ENCODE assay signal across 17 cellular contexts in the genomic region with DNA sequence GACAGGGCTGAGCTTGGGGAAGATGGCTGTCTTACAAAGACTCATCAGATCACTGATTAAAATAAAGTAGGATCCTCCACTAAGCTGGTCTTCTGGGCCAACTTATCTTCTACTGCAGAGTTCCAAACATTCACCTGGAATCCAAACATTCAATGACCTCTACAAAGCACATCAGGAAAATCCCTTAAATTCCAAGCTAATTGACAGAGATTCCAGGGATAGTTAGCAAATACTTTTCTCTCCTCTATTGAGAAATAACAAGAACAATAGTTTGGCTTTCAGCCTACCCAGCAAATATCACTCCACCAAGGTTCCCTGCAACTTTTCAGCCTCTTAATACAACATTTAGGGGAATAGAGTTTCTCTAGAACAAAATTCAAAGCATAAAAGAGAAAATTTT.
A peak's percentile ranks its signal among the peaks of the same experiment; 100 is the strongest.
DNase-seq lines count a peak whose midpoint lies in the region; ATAC-seq, FAIRE-seq and TF ChIP-seq lines count a peak whose summit lies in the region.
"Had no signal": no experiment of that assay in that cellular context is flagged by ENCODE, and none has a peak within 500 bp of the region (broad histone marks: within the 10 kb centered on the region; RNA-seq: fewer than 3 reads in every experiment).

No MANE protein-coding gene starts in this region.

- H3K14ac ChIP-seq in H1 (ENCODE audit: insufficient read length), result no peak overlapping the region

- CTCF ChIA-PET in H1 (lab: Charles Lee; ENCODE audit: partially characterized antibody), result interaction anchor here (1.1 kb wide), 1 partner anchor 32 kb away, joined by 3 read pairs; no protein-coding TSS in a partner anchor

- TF ChIP-seq EP300 in H1 (IDR thresholded peaks at IDR 0.05; ENCODE audit: borderline replicate concordance in 1 of 2, low read depth in 2 of 2, low read length in 2 of 2), result no peak
- TF ChIP-seq EP300 in esophagus muscularis mucosa (IDR thresholded peaks at IDR 0.05), result no peak

- no peaks in the 10 kb centered on the region for H3K27me3 ChIP-seq in GM23338 (ENCODE audit: insufficient read depth)
- H3K27me3 ChIP-seq in H1 (replicated peaks in 1 of 4; ENCODE audit: control insufficient read depth in 3 of 4, extremely low read depth in 1 of 4, insufficient read depth in 3 of 4, low read length in 3 of 4), result no peaks in the 10 kb centered on the region
- no peaks in the 10 kb centered on the region for H3K27me3 ChIP-seq in esophagus muscularis mucosa
- H3K27me3 ChIP-seq: cardiac muscle cell, neutrophil had no signal

- no peak for TF ChIP-seq RAD21 in H1 (IDR thresholded peaks at IDR 0.05 in 1 of 2, conservative IDR thresholded peaks at IDR 0.05 in 1 of 2; ENCODE audit: low read depth in 2 of 2, low read length in 2 of 2)

- H3K79me2 ChIP-seq in GM23338 (replicated peaks; ENCODE audit: insufficient read depth) (no peaks in the 10 kb centered on the region), H1 (ENCODE audit: control insufficient read depth in 1 of 2, insufficient read depth in 2 of 2, low read length in 2 of 2) (no peaks in the 10 kb centered on the region)

- DNase-seq in A172 (ENCODE audit: low spot score) (peak; percentile 49), GM23338 (ENCODE audit: low spot score) (peak; percentile 49), H1 (ENCODE audit: low read depth in 1 of 2, low spot score in 2 of 2) (no peak), kidney tubule cell (ENCODE audit: low spot score) (peak; percentile 7), NCI-H345 (lab: John Stamatoyannopoulos, UW) (no peak), esophagus muscularis mucosa (ENCODE audit: extremely low spot score) (no peak)
- DNase-seq in activated T-helper 1 cell treated with anti-CD3 and anti-CD28 coated beads, Interleukin-12 subunit alpha, Interleukin-12 subunit beta, Interleukin-2, Interleukin-4 antibody, amounts not matched to agents 30 ng/mL and 10 ng/mL and 1 ng/mL, durations not matched to agents 14 hours and 24 hours and 36 hours (ENCODE audit: low spot score), result no peak
- DNase-seq in naive thymus-derived CD8-positive, alpha-beta T cell, result no peak
- DNase-seq: activated CD4-positive, alpha-beta T cell treated with anti-CD3 and anti-CD28 coated beads, Interleukin-2, amount 10 ng/mL, durations not matched to agents 24 days and 14 days; activated CD8-positive, alpha-beta memory T cell treated with anti-CD3 and anti-CD28 coated beads, Interleukin-2, amount 50 U/mL, for 4 hours; activated gamma-delta T cell; mucosa of descending colon; NCI-H1417; NCI-H524 treated with DMSO at 0.1 percent for 48 hours had no signal

- H2AFZ ChIP-seq in GM23338, result no peak overlapping the region
- H2AFZ ChIP-seq in H1 (ENCODE audit: low read length), result no peak overlapping the region

- H2BK5ac ChIP-seq in H1 (ENCODE audit: low read depth, low read length), result no peak overlapping the region

- TF ChIP-seq CTCF in GM23338 (conservative IDR thresholded peaks at IDR 0.05; ENCODE audit: low read depth in 2 of 2), result no peak
- TF ChIP-seq CTCF in H1 (IDR thresholded peaks at IDR 0.05; ENCODE audit: control extremely low read depth in 1 of 3, insufficient read depth in 1 of 3, low read depth in 1 of 3, low read length in 3 of 3), result no peak
- TF ChIP-seq CTCF in esophagus muscularis mucosa (IDR thresholded peaks at IDR 0.05), result no peak

- H3K4me2 ChIP-seq in GM23338, result no peak overlapping the region
- H3K4me2 ChIP-seq in H1 (ENCODE audit: insufficient read depth in 1 of 2, low read depth in 2 of 2, low read length in 2 of 2), result no peak overlapping the region

- no peaks in the 10 kb centered on the region for H3K36me3 Mint-ChIP-seq in GM23338 (ENCODE audit: low read depth)
- no peaks in the 10 kb centered on the region for H3K36me3 Mint-ChIP-seq in activated T-helper 1 cell treated with anti-CD3 and anti-CD28 coated beads, Interleukin-12 subunit alpha, Interleukin-12 subunit beta, Interleukin-2, Interleukin-4 antibody, amounts not matched to agents 30 ng/mL and 10 ng/mL and 1 ng/mL, durations not matched to agents 14 hours and 24 hours and 36 hours (ENCODE audit: low read depth)
- H3K36me3 Mint-ChIP-seq in naive thymus-derived CD8-positive, alpha-beta T cell, result peaks cover 0 to 4% (median 0%) of the 10 kb centered on the region in 3 donors

- H3K18ac ChIP-seq in H1 (ENCODE audit: extremely low read depth, low read length), result no peak overlapping the region

- H4K91ac ChIP-seq in H1 (replicated peaks; ENCODE audit: insufficient read length, low read length), result no peak overlapping the region

- H2BK120ac ChIP-seq in H1 (replicated peaks; ENCODE audit: low read depth, low read length), result no peak overlapping the region

- no peaks in the 10 kb centered on the region for H3K27me3 Mint-ChIP-seq in GM23338 (ENCODE audit: insufficient read depth, low read depth, poor library complexity)
- H3K27me3 Mint-ChIP-seq in activated T-helper 1 cell treated with anti-CD3 and anti-CD28 coated beads, Interleukin-12 subunit alpha, Interleukin-12 subunit beta, Interleukin-2, Interleukin-4 antibody, amounts not matched to agents 30 ng/mL and 10 ng/mL and 1 ng/mL, durations not matched to agents 14 hours and 24 hours and 36 hours (ENCODE audit: insufficient read depth), result no peaks in the 10 kb centered on the region
- peaks cover 11 to 56% (median 28%) of the 10 kb centered on the region in 5 donors for H3K27me3 Mint-ChIP-seq in naive thymus-derived CD8-positive, alpha-beta T cell

- H3K9me3 Mint-ChIP-seq in GM23338, result peaks cover 6% of the 10 kb centered on the region; the same call in 2 of the 3 replicates
- H3K9me3 Mint-ChIP-seq in activated T-helper 1 cell treated with anti-CD3 and anti-CD28 coated beads, Interleukin-12 subunit alpha, Interleukin-12 subunit beta, Interleukin-2, Interleukin-4 antibody, amounts not matched to agents 30 ng/mL and 10 ng/mL and 1 ng/mL, durations not matched to agents 14 hours and 24 hours and 36 hours, result no peaks in the 10 kb centered on the region
- H3K9me3 Mint-ChIP-seq in naive thymus-derived CD8-positive, alpha-beta T cell, result peaks cover 0 to 6% (median 0%) of the 10 kb centered on the region in 9 donors
- H3K9me3 Mint-ChIP-seq: activated CD4-positive, alpha-beta T cell treated with anti-CD3 and anti-CD28 coated beads, Interleukin-2, amount 10 ng/mL, durations not matched to agents 24 days and 14 days had no signal

- H3K27ac ChIP-seq in GM23338 (ENCODE audit: low read depth), result no peak overlapping the region
- no peak overlapping the region for H3K27ac ChIP-seq in H1 (ENCODE audit: low read depth, low read length)
- peak overlapping the region in 1 of 4 donors; percentile 16 for H3K27ac ChIP-seq in esophagus muscularis mucosa (replicated peaks in 1 of 4)
- H3K27ac ChIP-seq: cardiac muscle cell, neutrophil had no signal

- H3F3A ChIP-seq in GM23338 (replicated peaks; ENCODE audit: low read depth), result no peaks in the 10 kb centered on the region

- H3K4me3 ChIP-seq in GM23338 (no peak overlapping the region), H1 (ENCODE audit: extremely low read depth in 1 of 4, insufficient read depth in 2 of 4, low read depth in 3 of 4, low read length in 4 of 4) (no peak overlapping the region), esophagus muscularis mucosa (no peak overlapping the region)
- H3K4me3 ChIP-seq: cardiac muscle cell, mucosa of descending colon had no signal

- peaks cover 24% of the 10 kb centered on the region for H3K9me2 ChIP-seq in GM23338 (ENCODE audit: insufficient read depth)

- H3K56ac ChIP-seq in H1 (replicated peaks; ENCODE audit: insufficient read length, low read depth, low read length), result no peak overlapping the region

- H3K23ac ChIP-seq in H1 (ENCODE audit: insufficient read length), result no peak overlapping the region

- H4K8ac ChIP-seq in H1 (ENCODE audit: extremely low read depth, insufficient read depth, low read length), result no peak overlapping the region

- no peaks in the 10 kb centered on the region for H4K20me1 ChIP-seq in GM23338 (replicated peaks; ENCODE audit: insufficient read depth)
- no peaks in the 10 kb centered on the region for H4K20me1 ChIP-seq in H1 (replicated peaks in 1 of 2; ENCODE audit: control insufficient read depth in 1 of 2, insufficient read depth in 2 of 2, low read length in 2 of 2)

- no peak overlapping the region for H3K4ac ChIP-seq in H1 (replicated peaks; ENCODE audit: insufficient read length, low read depth, low read length)

- H4K5ac ChIP-seq in H1 (ENCODE audit: insufficient read length, low read depth, low read length), result no peak overlapping the region

- H2BK12ac ChIP-seq in H1 (ENCODE audit: low read depth, low read length), result no peak overlapping the region

- H3K4me1 ChIP-seq in GM23338 (ENCODE audit: insufficient read depth) (peaks cover 11% of the 10 kb centered on the region; the same call in 1 of the 2 replicates), H1 (replicated peaks in 1 of 4; ENCODE audit: control insufficient read depth in 3 of 4, insufficient read depth in 4 of 4, low read length in 3 of 4) (no peaks in the 10 kb centered on the region), esophagus muscularis mucosa (peaks cover 0 to 35% (median 13%) of the 10 kb centered on the region in 4 donors)

- no peak overlapping the region for H3K27ac Mint-ChIP-seq in GM23338
- no peak overlapping the region for H3K27ac Mint-ChIP-seq in activated T-helper 1 cell treated with anti-CD3 and anti-CD28 coated beads, Interleukin-12 subunit alpha, Interleukin-12 subunit beta, Interleukin-2, Interleukin-4 antibody, amounts not matched to agents 30 ng/mL and 10 ng/mL and 1 ng/mL, durations not matched to agents 14 hours and 24 hours and 36 hours
- H3K27ac Mint-ChIP-seq in naive thymus-derived CD8-positive, alpha-beta T cell, result no peak overlapping the region
- H3K27ac Mint-ChIP-seq: activated CD4-positive, alpha-beta T cell treated with anti-CD3 and anti-CD28 coated beads, Interleukin-2, amount 10 ng/mL, durations not matched to agents 24 days and 14 days had no signal

- TF ChIP-seq POLR2A in H1 (IDR thresholded peaks at IDR 0.05; ENCODE audit: control extremely low read depth in 1 of 2, low read depth in 2 of 2, low read length in 2 of 2), result no peak
- TF ChIP-seq POLR2A in esophagus muscularis mucosa (IDR thresholded peaks at IDR 0.05; ENCODE audit: low read depth), result no peak

- peaks cover 0 to 3% of the 10 kb centered on the region in 2 experiments; a peak in 1 of 4 replicates for H3K9me3 ChIP-seq in H1 (ENCODE audit: insufficient read depth in 2 of 2, low read depth in 1 of 2, low read length in 1 of 2)
- no peaks in the 10 kb centered on the region for H3K9me3 ChIP-seq in esophagus muscularis mucosa
- H3K9me3 ChIP-seq: mucosa of descending colon, neutrophil had no signal

- no peak for FAIRE-seq in H1 (lab: Jason Lieb, UNC)
- FAIRE-seq: G401.6 had no signal

- H2AK5ac ChIP-seq in H1 (ENCODE audit: low read depth, low read length), result no peak overlapping the region

- H3K23me2 ChIP-seq in H1 (ENCODE audit: low read depth, low read length), result no peaks in the 10 kb centered on the region

- intact Hi-C loops in activated T-helper 1 cell treated with anti-CD3 and anti-CD28 coated beads, Interleukin-12 subunit alpha, Interleukin-12 subunit beta, Interleukin-2, Interleukin-4 antibody, amounts not matched to agents 30 ng/mL and 10 ng/mL and 1 ng/mL, durations not matched to agents 14 hours and 24 hours and 36 hours (cut with micrococcal nuclease), result no loop called here
- intact Hi-C loops in esophagus muscularis mucosa (cut with DNase I), result no loop called here

- no peak overlapping the region for H2BK15ac ChIP-seq in H1 (ENCODE audit: low read length)

- no peak overlapping the region for H2BK20ac ChIP-seq in H1 (ENCODE audit: low read length)

- H3K36me3 ChIP-seq in GM23338 (ENCODE audit: insufficient read depth) (no peaks in the 10 kb centered on the region), H1 (ENCODE audit: control insufficient read depth in 2 of 4, insufficient read depth in 4 of 4, low read length in 3 of 4) (no peaks in the 10 kb centered on the region), esophagus muscularis mucosa (no peaks in the 10 kb centered on the region)
- H3K36me3 ChIP-seq: cardiac muscle cell, neutrophil had no signal

- ATAC-seq in GM23338, result no peak
- no peak for ATAC-seq in naive thymus-derived CD8-positive, alpha-beta T cell
- ATAC-seq: mucosa of descending colon had no signal

- peaks cover 10% of the 10 kb centered on the region for H3K4me1 Mint-ChIP-seq in GM23338
- no peaks in the 10 kb centered on the region for H3K4me1 Mint-ChIP-seq in activated T-helper 1 cell treated with anti-CD3 and anti-CD28 coated beads, Interleukin-12 subunit alpha, Interleukin-12 subunit beta, Interleukin-2, Interleukin-4 antibody, amounts not matched to agents 30 ng/mL and 10 ng/mL and 1 ng/mL, durations not matched to agents 14 hours and 24 hours and 36 hours (ENCODE audit: low read depth)
- H3K4me1 Mint-ChIP-seq in naive thymus-derived CD8-positive, alpha-beta T cell, result no peaks in the 10 kb centered on the region
- H3K4me1 Mint-ChIP-seq: activated CD4-positive, alpha-beta T cell treated with anti-CD3 and anti-CD28 coated beads, Interleukin-2, amount 10 ng/mL, durations not matched to agents 24 days and 14 days had no signal

- POLR2A ChIA-PET in H1 (lab: Charles Lee; ENCODE audit: partially characterized antibody), result no interaction called here
- POLR2A ChIA-PET in naive thymus-derived CD8-positive, alpha-beta T cell (lab: Charles Lee), result no interaction called here

- no peak overlapping the region for H3K4me3 Mint-ChIP-seq in GM23338
- no peak overlapping the region for H3K4me3 Mint-ChIP-seq in activated T-helper 1 cell treated with anti-CD3 and anti-CD28 coated beads, Interleukin-12 subunit alpha, Interleukin-12 subunit beta, Interleukin-2, Interleukin-4 antibody, amounts not matched to agents 30 ng/mL and 10 ng/mL and 1 ng/mL, durations not matched to agents 14 hours and 24 hours and 36 hours
- no peak overlapping the region for H3K4me3 Mint-ChIP-seq in naive thymus-derived CD8-positive, alpha-beta T cell
- H3K4me3 Mint-ChIP-seq: activated CD4-positive, alpha-beta T cell treated with anti-CD3 and anti-CD28 coated beads, Interleukin-2, amount 10 ng/mL, durations not matched to agents 24 days and 14 days had no signal

- H3K9ac ChIP-seq in H1 (replicated peaks in 1 of 4; ENCODE audit: extremely low read depth in 1 of 4, low read depth in 3 of 4, low read length in 3 of 4), result no peak overlapping the region

- H3K79me1 ChIP-seq in H1 (ENCODE audit: low read depth, low read length), result no peaks in the 10 kb centered on the region

Comparison
In these comparisons a context has a peak if more than half of its experiments do, and no peak if none do; other contexts are left out.
1. DNase-seq: peak in A172 (single experiment), GM23338 (single experiment) and kidney tubule cell (single experiment); none in H1 (0 of 2), NCI-H345 (single experiment), activated T-helper 1 cell treated with anti-CD3 and anti-CD28 coated beads, Interleukin-12 subunit alpha, Interleukin-12 subunit beta, Interleukin-2, Interleukin-4 antibody, amounts not matched to agents 30 ng/mL and 10 ng/mL and 1 ng/mL, durations not matched to agents 14 hours and 24 hours and 36 hours (single experiment), naive thymus-derived CD8-positive, alpha-beta T cell (0 of 10) and esophagus muscularis mucosa (single experiment).